8 cellular contexts compared by ENCODE assay signal in genomic region chr1:103525607-103526507, GRCh38. TPM values are rescaled to one million over a fixed set of nuclear protein-coding genes. Genes with fewer than 3 reads are reported as not detected.
DNase-seq lines count a peak whose midpoint lies in the region; ATAC-seq and TF ChIP-seq lines count a peak whose summit lies in the region.

Gene RNPC3 (plus strand): TSS chr1:103525699. CDS start chr1:103526071, 372 bp downstream.

- H3K27ac ChIP-seq in mucosa of rectum (ENCODE audit: low read depth in 2 of 2, low read length in 2 of 2), result peak within 1 kb of the TSS; percentile 96 to 98

- peak; percentile 71 for TF ChIP-seq POLR2A in erythroblast (IDR thresholded peaks at IDR 0.05; ENCODE audit: low read length)

- H3K9me3 Mint-ChIP-seq in IgD-negative memory B cell, result no peaks in the 10 kb centered on the region

- DNase-seq in DMS 273 treated with DMSO at 0.1 percent for 48 hours (lab: John Stamatoyannopoulos, UW) (peak; percentile 56), OCI-M2 (lab: John Stamatoyannopoulos, UW; ENCODE audit: unreplicated experiment) (peak; percentile 69), activated T-cell treated with anti-CD3 and anti-CD28 coated beads for 48 hours (ENCODE audit: low read depth) (peak; percentile 71), erythroblast (lab: John Stamatoyannopoulos, UW) (peak; percentile 88 to 96)
- peak; percentile 89 for DNase-seq in stimulated activated CD8-positive, alpha-beta memory T cell treated with anti-CD3 and anti-CD28 coated beads, Interleukin-4, amount 100 ng/mL, for 48 hours

- H3K36me3 ChIP-seq in mucosa of rectum (ENCODE audit: control insufficient read depth in 2 of 2, insufficient read depth in 2 of 2, low read length in 2 of 2), result peaks cover 7 to 8% of the 10 kb centered on the region in 2 donors

- H3K27me3 Mint-ChIP-seq in IgD-negative memory B cell, result no peaks in the 10 kb centered on the region

- H3K9me3 ChIP-seq in mucosa of rectum (ENCODE audit: control insufficient read depth in 2 of 2, low read length in 2 of 2), result no peaks in the 10 kb centered on the region

- no peaks in the 10 kb centered on the region for H3K27me3 ChIP-seq in mucosa of rectum (ENCODE audit: control insufficient read depth in 2 of 2, insufficient read depth in 2 of 2, low read length in 2 of 2)

- peak; percentile 76 for ATAC-seq in GM21529 (IDR thresholded peaks at IDR 0.05; ENCODE audit: unreplicated experiment)

- H3K4me3 Mint-ChIP-seq in IgD-negative memory B cell, result peak within 1 kb of the TSS; percentile 95 to 100 (median 99)

- peak within 1 kb of the TSS; percentile 89 to 97 for H3K4me3 ChIP-seq in mucosa of rectum (ENCODE audit: low read length in 2 of 2)

- peak within 1 kb of the TSS; percentile 85 to 95 for H3K9ac ChIP-seq in mucosa of rectum (ENCODE audit: low read depth in 1 of 2, low read length in 2 of 2)

- H3K27ac Mint-ChIP-seq in IgD-negative memory B cell, result peak within 1 kb of the TSS; percentile 94 to 99 (median 99)

- H3K4me1 Mint-ChIP-seq in IgD-negative memory B cell, result peaks cover 26 to 34% (median 33%) of the 10 kb centered on the region in 3 donors

- H3K36me3 Mint-ChIP-seq in IgD-negative memory B cell, result peaks cover 7% of the 10 kb centered on the region

- H3K4me1 ChIP-seq in mucosa of rectum (ENCODE audit: control insufficient read depth in 2 of 2, insufficient read depth in 2 of 2, low read length in 2 of 2), result peaks cover 10 to 14% of the 10 kb centered on the region in 2 donors

RNA-seq across cellular contexts. Expression of gene RNPC3, which starts in this region (rescaled TPM):
- polyA plus RNA-seq in IgD-negative memory B cell, result 18.3 TPM

Comparison
In these comparisons a context has a peak if more than half of its experiments do, and no peak if none do; other contexts are left out.
1. Peak in every context shown above with its lines: DNase-seq, ATAC-seq, H3K4me3 ChIP-seq and H3K27ac ChIP-seq.